In the genomic region with DNA sequence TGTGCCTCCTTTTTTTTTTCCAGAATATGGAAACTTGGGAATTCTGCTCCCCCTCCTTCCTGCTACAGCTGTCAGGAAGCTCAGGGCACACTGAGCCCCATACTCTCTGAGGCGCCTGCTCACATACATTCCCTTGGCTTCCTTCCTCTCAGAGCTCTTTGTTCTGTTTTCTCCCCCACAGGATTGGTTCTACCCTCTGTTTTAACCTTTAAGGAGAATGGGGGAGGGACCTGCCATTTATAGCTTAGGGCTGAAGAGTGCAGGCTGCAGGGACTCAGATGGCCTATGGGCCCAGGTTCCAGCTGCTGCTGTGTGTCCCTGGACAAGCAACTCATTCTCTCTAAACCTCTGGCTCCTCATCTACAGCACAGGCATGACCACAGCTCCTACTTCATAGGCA, we compare ENCODE assay signal across 8 cellular contexts.
DNase-seq lines count a peak whose midpoint lies in the region; ATAC-seq, FAIRE-seq and TF ChIP-seq lines count a peak whose summit lies in the region.
"Not testable (repeated sequence)": the region's sequence is repeated elsewhere in the genome, so short reads cannot be mapped to it uniquely, and the experiment has no call there.

No MANE protein-coding gene starts in this region.

- H3K14ac ChIP-seq in H1 (ENCODE audit: insufficient read length) = not testable (repeated sequence)

- H4K8ac ChIP-seq in H1 (ENCODE audit: extremely low read depth, insufficient read depth, low read length) = not testable (repeated sequence)

- not testable (repeated sequence) for H3K9me3 Mint-ChIP-seq in activated CD8-positive, alpha-beta T cell treated with anti-CD3 and anti-CD28 coated beads for 36 hours; neural progenitor cell

- ATAC-seq in DND-41 (ENCODE audit: insufficient read depth, low read depth) = peak; percentile 62; the same call in 2 of the 3 replicates
- peak; percentile 49 for ATAC-seq in activated CD8-positive, alpha-beta T cell treated with anti-CD3 and anti-CD28 coated beads for 36 hours

- not testable (repeated sequence) for H3K4me3 ChIP-seq in DND-41 (ENCODE audit: low read depth in 1 of 2, low read length in 2 of 2); Jurkat, Clone E6-1 (ENCODE audit: low read length); H1 (ENCODE audit: extremely low read depth in 1 of 4, insufficient read depth in 2 of 4, low read depth in 3 of 4, low read length in 4 of 4); cardiac muscle cell; neural progenitor cell

- FAIRE-seq in H1 (lab: Jason Lieb, UNC) = peak; percentile 48

- TF ChIP-seq POLR2A in H1 (IDR thresholded peaks at IDR 0.05; ENCODE audit: control extremely low read depth in 1 of 2, low read depth in 2 of 2, low read length in 2 of 2) = not testable (repeated sequence)

- not testable (repeated sequence) for H3K27ac ChIP-seq in DND-41 (ENCODE audit: low read length); H1 (ENCODE audit: low read depth, low read length); neural progenitor cell
- H3K27ac ChIP-seq in cardiac muscle cell = peak overlapping the region; percentile 48

- not testable (repeated sequence) for H3K27me3 Mint-ChIP-seq in activated CD8-positive, alpha-beta T cell treated with anti-CD3 and anti-CD28 coated beads for 36 hours; neural progenitor cell (ENCODE audit: insufficient read depth, low read depth)

- TF ChIP-seq EP300 in H1 (IDR thresholded peaks at IDR 0.05; ENCODE audit: borderline replicate concordance in 1 of 2, low read depth in 2 of 2, low read length in 2 of 2) = not testable (repeated sequence)

- not testable (repeated sequence) for H3K36me3 Mint-ChIP-seq in activated CD8-positive, alpha-beta T cell treated with anti-CD3 and anti-CD28 coated beads for 36 hours (ENCODE audit: low read depth); neural progenitor cell

- not testable (repeated sequence) for H3K79me1 ChIP-seq in H1 (ENCODE audit: low read depth, low read length)

- H4K5ac ChIP-seq in H1 (ENCODE audit: insufficient read length, low read depth, low read length) = not testable (repeated sequence)

- not testable (repeated sequence) for H3K27me3 ChIP-seq in DND-41 (ENCODE audit: insufficient read depth, low read length, poor library complexity); H1 (replicated peaks in 1 of 4; ENCODE audit: control insufficient read depth in 3 of 4, extremely low read depth in 1 of 4, insufficient read depth in 3 of 4, low read length in 3 of 4); cardiac muscle cell; neural progenitor cell

- not testable (repeated sequence) for H3K18ac ChIP-seq in H1 (ENCODE audit: extremely low read depth, low read length)

- not testable (repeated sequence) for H4K91ac ChIP-seq in H1 (replicated peaks; ENCODE audit: insufficient read length, low read length)

- H3F3A ChIP-seq in neural progenitor cell (ENCODE audit: low read depth) = not testable (repeated sequence)

- H2BK120ac ChIP-seq in H1 (replicated peaks; ENCODE audit: low read depth, low read length) = not testable (repeated sequence)

- H3K56ac ChIP-seq in H1 (replicated peaks; ENCODE audit: insufficient read length, low read depth, low read length) = not testable (repeated sequence)

- not testable (repeated sequence) for H3K79me2 ChIP-seq in DND-41 (ENCODE audit: insufficient read depth, low read length); H1 (ENCODE audit: control insufficient read depth in 1 of 2, insufficient read depth in 2 of 2, low read length in 2 of 2); neural progenitor cell (ENCODE audit: low read depth)

- not testable (repeated sequence) for H3K4me1 Mint-ChIP-seq in activated CD8-positive, alpha-beta T cell treated with anti-CD3 and anti-CD28 coated beads for 36 hours (ENCODE audit: low read depth); neural progenitor cell

- not testable (repeated sequence) for H3K23ac ChIP-seq in H1 (ENCODE audit: insufficient read length)

- H4K20me1 ChIP-seq in DND-41 (ENCODE audit: insufficient read depth, low read length); H1 (replicated peaks in 1 of 2; ENCODE audit: control insufficient read depth in 1 of 2, insufficient read depth in 2 of 2, low read length in 2 of 2); neural progenitor cell (ENCODE audit: low read depth): not testable (repeated sequence)

- H3K4ac ChIP-seq in H1 (replicated peaks; ENCODE audit: insufficient read length, low read depth, low read length) = not testable (repeated sequence)

- H3K4me2 ChIP-seq in DND-41 (ENCODE audit: insufficient read depth, low read length); H1 (ENCODE audit: insufficient read depth in 1 of 2, low read depth in 2 of 2, low read length in 2 of 2); neural progenitor cell: not testable (repeated sequence)

- not testable (repeated sequence) for H3K36me3 ChIP-seq in DND-41 (ENCODE audit: insufficient read depth, low read length); H1 (ENCODE audit: control insufficient read depth in 2 of 4, insufficient read depth in 4 of 4, low read length in 3 of 4); cardiac muscle cell; neural progenitor cell

- not testable (repeated sequence) for H2BK5ac ChIP-seq in H1 (ENCODE audit: low read depth, low read length)

- in situ Hi-C loops in SK-MEL-5 (cut with HindIII; ENCODE audit: low pct_unique_long_range_greater_than_20kb, low sequenced_read_pairs) = not testable (repeated sequence)

- not testable (repeated sequence) for H2BK20ac ChIP-seq in H1 (ENCODE audit: low read length)

- POLR2A ChIA-PET in activated CD8-positive, alpha-beta T cell treated with anti-CD3 and anti-CD28 coated beads for 36 hours (lab: Charles Lee); H1 (lab: Charles Lee; ENCODE audit: partially characterized antibody): not testable (repeated sequence)

- H2AK5ac ChIP-seq in H1 (ENCODE audit: low read depth, low read length) = not testable (repeated sequence)

- not testable (repeated sequence) for H3K4me1 ChIP-seq in DND-41 (ENCODE audit: insufficient read depth, low read length); H1 (replicated peaks in 1 of 4; ENCODE audit: control insufficient read depth in 3 of 4, insufficient read depth in 4 of 4, low read length in 3 of 4); cardiac muscle cell (ENCODE audit: low read depth); neural progenitor cell

- not testable (repeated sequence) for DNase-seq in DND-41; activated CD8-positive, alpha-beta T cell treated with anti-CD3 and anti-CD28 coated beads for 36 hours; H1 (ENCODE audit: low read depth in 1 of 2, low spot score in 2 of 2)
- DNase-seq in Jurkat, Clone E6-1 (ENCODE audit: low read depth, low spot score) = peak; percentile 21
- DNase-seq in MV-4-11 (lab: John Stamatoyannopoulos, UW) (peak; percentile 14), SK-MEL-5 (ENCODE audit: low read depth, low spot score) (peak; percentile 18), cardiac muscle cell (ENCODE audit: low read depth in 1 of 2, low spot score in 1 of 2) (peak in 1 of 2 donors; percentile 38), neural progenitor cell (ENCODE audit: low spot score) (peak; percentile 41)

- H3K9ac ChIP-seq in DND-41 (ENCODE audit: low read depth, low read length); H1 (replicated peaks in 1 of 4; ENCODE audit: extremely low read depth in 1 of 4, low read depth in 3 of 4, low read length in 3 of 4); neural progenitor cell: not testable (repeated sequence)

- not testable (repeated sequence) for H2BK15ac ChIP-seq in H1 (ENCODE audit: low read length)

- TF ChIP-seq CTCF in DND-41 (IDR thresholded peaks at IDR 0.05; ENCODE audit: borderline replicate concordance, extremely low read depth, low read length, poor library complexity, severe bottlenecking); activated CD8-positive, alpha-beta T cell treated with anti-CD3 and anti-CD28 coated beads for 36 hours (IDR thresholded peaks at IDR 0.05); H1 (IDR thresholded peaks at IDR 0.05; ENCODE audit: control extremely low read depth in 1 of 3, insufficient read depth in 1 of 3, low read depth in 1 of 3, low read length in 3 of 3); cardiac muscle cell (IDR thresholded peaks at IDR 0.05; ENCODE audit: low read depth, low read length); neural progenitor cell (IDR thresholded peaks at IDR 0.05): not testable (repeated sequence)

- not testable (repeated sequence) for H3K4me3 Mint-ChIP-seq in activated CD8-positive, alpha-beta T cell treated with anti-CD3 and anti-CD28 coated beads for 36 hours; neural progenitor cell

- TF ChIP-seq RAD21 in H1 (IDR thresholded peaks at IDR 0.05 in 1 of 2, conservative IDR thresholded peaks at IDR 0.05 in 1 of 2; ENCODE audit: low read depth in 2 of 2, low read length in 2 of 2) = not testable (repeated sequence)

- not testable (repeated sequence) for H3K9me3 ChIP-seq in DND-41 (ENCODE audit: insufficient read depth, low read length, severe bottlenecking); H1 (ENCODE audit: insufficient read depth in 2 of 2, low read depth in 1 of 2, low read length in 1 of 2); cardiac muscle cell (ENCODE audit: low read depth); neural progenitor cell (ENCODE audit: low read depth)

- WGBS in H1 (ENCODE audit: extremely low coverage in 1 of 2, insufficient coverage in 1 of 2, insufficient read length in 1 of 2, insufficient replicate concordance in 2 of 2, low coverage in 1 of 2, low lambda C conversion rate in 2 of 2, missing lambda C conversion rate in 1 of 2), 2 experiments = no CpG with 5 or more reads among the region's 1 CpG

- H3K27ac Mint-ChIP-seq in activated CD8-positive, alpha-beta T cell treated with anti-CD3 and anti-CD28 coated beads for 36 hours = not testable (repeated sequence)
- peak overlapping the region; percentile 50 for H3K27ac Mint-ChIP-seq in neural progenitor cell

- H3K23me2 ChIP-seq in H1 (ENCODE audit: low read depth, low read length) = not testable (repeated sequence)

- not testable (repeated sequence) for H2AFZ ChIP-seq in DND-41 (ENCODE audit: low read depth, low read length); H1 (ENCODE audit: low read length)
- H2AFZ ChIP-seq in neural progenitor cell (replicated peaks) = peak overlapping the region; percentile 63

- intact Hi-C loops in activated CD8-positive, alpha-beta T cell treated with anti-CD3 and anti-CD28 coated beads for 36 hours (cut with micrococcal nuclease) = not testable (repeated sequence)

- not testable (repeated sequence) for H2BK12ac ChIP-seq in H1 (ENCODE audit: low read depth, low read length)

- CTCF ChIA-PET in activated CD8-positive, alpha-beta T cell treated with anti-CD3 and anti-CD28 coated beads for 36 hours (lab: Charles Lee); H1 (lab: Charles Lee; ENCODE audit: partially characterized antibody): not testable (repeated sequence)
